10 cellular contexts compared by ENCODE assay signal in genomic region chr2:39107156-39107555, GRCh38. TPM values are rescaled to one million over a fixed set of nuclear protein-coding genes. Genes with fewer than 3 reads are reported as not detected.
DNase-seq lines count a peak whose midpoint lies in the region; ATAC-seq, FAIRE-seq and TF ChIP-seq lines count a peak whose summit lies in the region.
"Had no signal": no experiment of that assay in that cellular context is flagged by ENCODE, and none has a peak within 500 bp of the region (broad histone marks: within the 10 kb centered on the region; RNA-seq: fewer than 3 reads in every experiment).

No MANE protein-coding gene starts in this region.

- intact Hi-C loops in right lobe of liver (cut with DNase I), result no loop called here
- intact Hi-C loops in thyroid gland (cut with DNase I), result no loop called here

- H3K27me3 ChIP-seq in SU-DHL-6 (ENCODE audit: low read length) (no peaks in the 10 kb centered on the region), right lobe of liver (no peaks in the 10 kb centered on the region), thyroid gland (no peaks in the 10 kb centered on the region)
- H3K27me3 ChIP-seq: heart right ventricle had no signal

- FAIRE-seq in G401.6 (lab: Jason Lieb, UNC) (peak; percentile 49), urothelium cell line (lab: Jason Lieb, UNC) (no peak)

- no peaks in the 10 kb centered on the region for H4K20me1 ChIP-seq in SU-DHL-6 (ENCODE audit: low read depth, low read length)

- no peak for TF ChIP-seq CTCF in SU-DHL-6 (IDR thresholded peaks at IDR 0.05; ENCODE audit: insufficient read depth, low read length, poor library complexity, severe bottlenecking)
- TF ChIP-seq CTCF in right lobe of liver (IDR thresholded peaks at IDR 0.05), result no peak
- no peak for TF ChIP-seq CTCF in thyroid gland (IDR thresholded peaks at IDR 0.05)

- H3K4me3 ChIP-seq in SU-DHL-6 (ENCODE audit: insufficient read depth, low read length, poor library complexity, severe bottlenecking), result no peak overlapping the region
- H3K4me3 ChIP-seq in right lobe of liver, result no peak overlapping the region
- H3K4me3 ChIP-seq in thyroid gland (replicated peaks in 1 of 3), result no peak overlapping the region
- H3K4me3 ChIP-seq: heart right ventricle had no signal

- H3F3A ChIP-seq in SU-DHL-6 (ENCODE audit: insufficient read depth), result peaks cover 7% of the 10 kb centered on the region

- DNase-seq in Ammon's horn (ENCODE audit: low spot score), result peak; percentile 72
- DNase-seq in right lobe of liver, result no peak
- no peak for DNase-seq in thyroid gland
- no peak for DNase-seq in urothelium cell line (ENCODE audit: low spot score)
- DNase-seq: activated naive CD4-positive, alpha-beta T cell treated with anti-CD3 and anti-CD28 coated beads for 36 hours; heart right ventricle had no signal

- ATAC-seq in right lobe of liver (peak; percentile 38 to 50 (median 43)), GM21576 (IDR thresholded peaks at IDR 0.05; ENCODE audit: unreplicated experiment) (no peak), GM18511 (IDR thresholded peaks at IDR 0.05; ENCODE audit: unreplicated experiment) (no peak)

- H3K4me1 ChIP-seq in right lobe of liver (no peaks in the 10 kb centered on the region), thyroid gland (no peaks in the 10 kb centered on the region)

- H3K9me3 ChIP-seq in SU-DHL-6 (ENCODE audit: insufficient read depth, low read length), result no peaks in the 10 kb centered on the region
- H3K9me3 ChIP-seq in right lobe of liver, result no peaks in the 10 kb centered on the region
- H3K9me3 ChIP-seq in thyroid gland, result no peaks in the 10 kb centered on the region
- H3K9me3 ChIP-seq: heart right ventricle had no signal

- TF ChIP-seq POLR2A in right lobe of liver (IDR thresholded peaks at IDR 0.05) (no peak), thyroid gland (IDR thresholded peaks at IDR 0.05) (no peak)

- H3K36me3 ChIP-seq in SU-DHL-6 (ENCODE audit: low read length) (no peaks in the 10 kb centered on the region), right lobe of liver (no peaks in the 10 kb centered on the region), thyroid gland (no peaks in the 10 kb centered on the region)

- H3K79me2 ChIP-seq in SU-DHL-6 (ENCODE audit: insufficient read depth, low read length), result peaks cover 99% of the 10 kb centered on the region

- 11% methylated on average over 4 of the region's 4 CpGs for WGBS in right lobe of liver (ENCODE audit: insufficient coverage, low coverage, low lambda C conversion rate, missing lambda C conversion rate)
- WGBS in thyroid gland, 2 donors, result 45 to 51% methylated on average over 4 of the region's 4 CpGs

- H3K9me2 ChIP-seq in SU-DHL-6 (replicated peaks; ENCODE audit: insufficient read depth, low read length), result no peaks in the 10 kb centered on the region

- no peak overlapping the region for H3K9ac ChIP-seq in SU-DHL-6 (ENCODE audit: low read length)

- H3K4me2 ChIP-seq in SU-DHL-6 (ENCODE audit: low read depth, low read length, poor library complexity, severe bottlenecking), result peak overlapping the region; percentile 5

- H3K27ac ChIP-seq in SU-DHL-6 (ENCODE audit: low read depth, low read length), result no peak overlapping the region
- no peak overlapping the region for H3K27ac ChIP-seq in right lobe of liver
- no peak overlapping the region for H3K27ac ChIP-seq in thyroid gland
- H3K27ac ChIP-seq: heart right ventricle had no signal

- no peak overlapping the region for H2AFZ ChIP-seq in SU-DHL-6 (ENCODE audit: low read depth, low read length, severe bottlenecking)

RNA-seq across cellular contexts. Expression of gene SOS1, which starts 13.7 kb away (rescaled TPM):
- 10 to 100 TPM in 5 of 6 experiments, 1 to 10 TPM in 1; 9.6 to 20.1 (median 16.5) TPM for total RNA-seq in right lobe of liver
- 10 to 100 TPM; 55.9 to 80.8 (median 63.2) TPM for total RNA-seq in thyroid gland

Comparison
In these comparisons a context has a peak if more than half of its experiments do, and no peak if none do; other contexts are left out.
1. ATAC-seq: peak in right lobe of liver (4 of 4); none in GM21576 (single experiment) and GM18511 (single experiment).